ENCODE assay signal across 1 cellular context in genomic region chr4:56863441-56864129, GRCh38.
A peak's percentile ranks its signal among the peaks of the same experiment; 100 is the strongest.
TF ChIP-seq lines count a peak whose summit lies in the region.

No MANE protein-coding gene starts in this region.

TF ChIP-seq in GM12878, 131 proteins besides CTCF, POLR2A, EP300 and RAD21 (continued from another document):
- no peak for TF ChIP-seq ZBTB4 (CRISPR knock-in tag; IDR thresholded peaks at IDR 0.05)
- TF ChIP-seq RAD51 (IDR thresholded peaks at IDR 0.05): no peak
- peak; percentile 28; the same call in 1 of the 2 replicates for TF ChIP-seq SPI1 (IDR thresholded peaks at IDR 0.05; ENCODE audit: borderline replicate concordance, insufficient read depth, low read depth, low read length)
- no peak for TF ChIP-seq MAX (IDR thresholded peaks at IDR 0.05; ENCODE audit: low read depth, low read length)
- TF ChIP-seq IKZF2 (IDR thresholded peaks at IDR 0.05): peak; percentile 37 to 48; a peak in 3 of 4 replicates
- peak; percentile 90 for TF ChIP-seq RUNX3 (IDR thresholded peaks at IDR 0.05; ENCODE audit: low read length)
- peak; percentile 61; the same call in 1 of the 2 replicates for TF ChIP-seq EED (IDR thresholded peaks at IDR 0.05; ENCODE audit: low read depth)
- peak; percentile 61 for TF ChIP-seq NFIC (IDR thresholded peaks at IDR 0.05; ENCODE audit: low read depth, low read length)
- no peak for TF ChIP-seq BHLHE40 (IDR thresholded peaks at IDR 0.05; ENCODE audit: borderline replicate concordance in 1 of 2, low read depth in 2 of 2, low read length in 1 of 2)
- TF ChIP-seq MXI1 (IDR thresholded peaks at IDR 0.05; ENCODE audit: low read depth, low read length): no peak
- TF ChIP-seq IKZF1 (conservative IDR thresholded peaks at IDR 0.05): 0 out of 2 replicates have a peak, but pooled peaks have one; percentile 28
- TF ChIP-seq HDAC2 (IDR thresholded peaks at IDR 0.05): no peak
- TF ChIP-seq RFX5 (IDR thresholded peaks at IDR 0.05; ENCODE audit: low read depth, low read length): no peak
